In genomic region chr16:85879975-85880831, GRCh38 we compare ENCODE assay signal across 16 cellular contexts. TPM values are rescaled to one million over a fixed set of nuclear protein-coding genes. Genes with fewer than 3 reads are reported as not detected.
DNase-seq lines count a peak whose midpoint lies in the region; ATAC-seq, FAIRE-seq and TF ChIP-seq lines count a peak whose summit lies in the region.
"Had no signal": no experiment of that assay in that cellular context is flagged by ENCODE, and none has a peak within 500 bp of the region (broad histone marks: within the 10 kb centered on the region; RNA-seq: fewer than 3 reads in every experiment).

No MANE protein-coding gene starts in this region.

- intact Hi-C loops in transverse colon (cut with DNase I; ENCODE audit: low total_unique reads) = no loop called here

- H3K9me3 ChIP-seq in transverse colon = no peaks in the 10 kb centered on the region
- H3K9me3 ChIP-seq: tibial artery had no signal

- no peaks in the 10 kb centered on the region for H3K4me1 ChIP-seq in transverse colon
- H3K4me1 ChIP-seq: tibial artery had no signal

- ATAC-seq in GM21360 (IDR thresholded peaks at IDR 0.05; ENCODE audit: unreplicated experiment) = peak; percentile 70
- peak; percentile 77 for ATAC-seq in HG03196 (IDR thresholded peaks at IDR 0.05; ENCODE audit: unreplicated experiment)
- no peak for ATAC-seq in GM19324 (IDR thresholded peaks at IDR 0.05; ENCODE audit: low FRiP score, unreplicated experiment)
- ATAC-seq: HCT116, Panc1 had no signal

- TF ChIP-seq CTCF in GM13976 (IDR thresholded peaks at IDR 0.05; ENCODE audit: borderline replicate concordance, control extremely low read depth, extremely low read depth, insufficient read depth, missing control alignments) (no peak), bronchial epithelial cell (IDR thresholded peaks at IDR 0.05; ENCODE audit: insufficient read depth, low read length, severe bottlenecking) (no peak), transverse colon (IDR thresholded peaks at IDR 0.05) (no peak)

- no peak overlapping the region for H3K27ac ChIP-seq in transverse colon
- H3K27ac ChIP-seq: tibial artery had no signal

- WGBS in transverse colon (ENCODE audit: low coverage in 1 of 2), 2 donors = 63 to 93% methylated on average over 3 of the region's 3 CpGs

- FAIRE-seq in bronchial epithelial cell (lab: Jason Lieb, UNC) = no peak

- H3K36me3 ChIP-seq in bronchial epithelial cell (ENCODE audit: control insufficient read depth, insufficient read depth, low read length) (no peaks in the 10 kb centered on the region), transverse colon (no peaks in the 10 kb centered on the region)
- H3K36me3 ChIP-seq: tibial artery had no signal

- in situ Hi-C loops in GM13976 (cut with MboI; ENCODE audit: low sequenced_read_pairs, unreplicated experiment) (no loop called here), transverse colon (cut with MboI; ENCODE audit: low pct_ligation_motif_present in 1 of 4, low pct_unique_long_range_greater_than_20kb in 1 of 4, low sequenced_read_pairs in 3 of 4) (no loop called here)

- H3K27me3 ChIP-seq in bronchial epithelial cell (ENCODE audit: control insufficient read depth, insufficient read depth, low read length) (peaks cover 14% of the 10 kb centered on the region), transverse colon (peaks cover 6% of the 10 kb centered on the region)

- TF ChIP-seq POLR2A in transverse colon (IDR thresholded peaks at IDR 0.05) = no peak

- no peak overlapping the region for H3K4me3 ChIP-seq in bronchial epithelial cell (ENCODE audit: low read depth, low read length)
- no peak overlapping the region for H3K4me3 ChIP-seq in transverse colon
- H3K4me3 ChIP-seq: tibial artery had no signal

- peak; percentile 60 for DNase-seq in GM13976 (ENCODE audit: low spot score)
- DNase-seq in bronchial epithelial cell (ENCODE audit: low read depth) = peak; percentile 5
- DNase-seq in transverse colon = no peak
- DNase-seq in NCI-H524 treated with DMSO at 0.1 percent for 48 hours (lab: John Stamatoyannopoulos, UW) = no peak
- no peak for DNase-seq in NCI-H128 (lab: John Stamatoyannopoulos, UW; ENCODE audit: unreplicated experiment)
- DNase-seq: CD8-positive, alpha-beta memory T cell; immature natural killer cell; retina; T-helper 9 cell; tibial artery had no signal

- no peak for TF ChIP-seq EP300 in transverse colon (IDR thresholded peaks at IDR 0.05; ENCODE audit: low read depth)

RNA-seq across cellular contexts. Expression of gene IRF8, which starts 18.8 kb away (rescaled TPM):
- total RNA-seq in bronchial epithelial cell (not detected in 2 replicates), transverse colon (10 to 100 TPM; 20.7 to 70.7 (median 45.2) TPM)
- total RNA-seq: fibroblast of lung had no signal

Comparison
In these comparisons a context has a peak if more than half of its experiments do, and no peak if none do; other contexts are left out.
1. DNase-seq: peak in GM13976 (single experiment) and bronchial epithelial cell (single experiment); none in transverse colon (single experiment), NCI-H524 treated with DMSO at 0.1 percent for 48 hours (single experiment) and NCI-H128 (single experiment).
2. RNA of gene IRF8, which starts 18.8 kb away (total RNA-seq): 20.7 to 70.7 TPM in transverse colon; not detected in bronchial epithelial cell; every median in the first group is over 10 times any median in the second.